23 cellular contexts compared by ENCODE assay signal in the genomic region with DNA sequence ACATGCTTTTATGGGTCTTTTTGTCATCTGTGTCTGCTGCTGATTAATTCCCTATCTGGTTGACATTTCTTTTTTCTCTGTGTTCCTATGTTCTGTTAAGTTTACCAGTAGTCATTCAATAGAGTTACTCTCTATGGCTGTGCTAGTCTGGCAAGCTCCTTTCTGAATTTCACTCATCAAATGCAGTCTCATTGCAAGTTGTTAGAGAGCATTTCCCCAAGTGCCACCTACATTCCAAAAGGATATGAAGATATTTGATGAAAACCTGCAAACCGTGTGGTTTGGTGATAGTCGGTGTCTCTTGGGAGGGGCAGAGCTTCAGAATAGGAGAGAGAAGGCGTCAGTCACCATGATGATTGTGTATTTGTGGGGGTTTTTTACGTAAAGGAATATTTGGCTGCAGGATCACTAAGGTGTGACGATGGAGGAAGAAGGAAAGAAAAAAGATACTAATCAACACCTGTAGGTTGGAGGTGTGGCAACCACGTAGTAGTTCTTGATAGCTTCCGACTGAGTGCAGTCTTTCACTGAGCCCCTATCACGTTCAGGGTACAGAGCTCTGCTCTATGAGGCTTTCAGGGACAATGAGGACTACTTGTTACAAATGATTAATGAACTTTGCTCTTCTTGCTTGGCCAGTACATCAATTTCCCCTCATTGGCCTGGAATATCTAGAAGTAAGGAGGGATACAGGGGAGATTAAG.
DNase-seq lines count a peak whose midpoint lies in the region; ATAC-seq, FAIRE-seq and TF ChIP-seq lines count a peak whose summit lies in the region.
"Had no signal": no experiment of that assay in that cellular context is flagged by ENCODE, and none has a peak within 500 bp of the region (broad histone marks: within the 10 kb centered on the region; RNA-seq: fewer than 3 reads in every experiment).

No MANE protein-coding gene starts in this region.

- no peak overlapping the region for H4K91ac ChIP-seq in H9 (ENCODE audit: insufficient read length, low read depth, low read length)

- H3K36me3 ChIP-seq in K562 (ENCODE audit: control insufficient read depth, insufficient read depth, low read length) (no peaks in the 10 kb centered on the region), parathyroid adenoma (ENCODE audit: control insufficient read depth, insufficient read depth, low read length) (no peaks in the 10 kb centered on the region), psoas muscle (ENCODE audit: insufficient read depth in 1 of 2, low read depth in 1 of 2) (no peaks in the 10 kb centered on the region)
- H3K36me3 ChIP-seq: BE2C, cardiac muscle cell, neutrophil, upper lobe of right lung, WERI-Rb-1 had no signal

- TF ChIP-seq CTCF in H9 (conservative IDR thresholded peaks at IDR 0.05) (no peak), K562 (IDR thresholded peaks at IDR 0.05 in 2 of 3, conservative IDR thresholded peaks at IDR 0.05 in 1 of 3; ENCODE audit: insufficient read depth in 2 of 3, low read depth in 1 of 3, low read length in 3 of 3) (no peak), parathyroid adenoma (IDR thresholded peaks at IDR 0.05) (no peak), psoas muscle (IDR thresholded peaks at IDR 0.05) (no peak)

- ATAC-seq in K562 (no peak), SK-N-SH treated with all-trans-retinoic acid at 6 μM for 48 hours (no peak), psoas muscle (no peak)
- ATAC-seq: left ventricle myocardium superior, Right ventricle myocardium inferior, upper lobe of right lung had no signal

- H2AK5ac ChIP-seq in H9 (ENCODE audit: insufficient read length, low read length), result no peak overlapping the region

- H2BK12ac ChIP-seq in H9 (ENCODE audit: insufficient read length, low read depth, low read length), result no peak overlapping the region

- no peak overlapping the region for H3K4me3 Mint-ChIP-seq in activated CD4-positive, alpha-beta T cell treated with anti-CD3 and anti-CD28 coated beads, Interleukin-2, amount 10 ng/mL, durations not matched to agents 24 days and 14 days
- no peak overlapping the region for H3K4me3 Mint-ChIP-seq in H9

- POLR2A ChIA-PET in K562 (lab: Yijun Ruan, JAX), result interaction anchor here (0.5 to 2.0 kb wide), 8 partner anchors 9 to 616 kb away, joined by 3 to 7 read pairs (median 3); no protein-coding TSS in a partner anchor

- peaks cover 4% of the 10 kb centered on the region for H3K9me3 Mint-ChIP-seq in activated CD4-positive, alpha-beta T cell treated with anti-CD3 and anti-CD28 coated beads, Interleukin-2, amount 10 ng/mL, durations not matched to agents 24 days and 14 days
- H3K9me3 Mint-ChIP-seq in H9, result peaks cover 2 to 8% of the 10 kb centered on the region in 2 experiments; a peak in 3 of 5 replicates
- H3K9me3 Mint-ChIP-seq: IgD-negative memory B cell had no signal

- intact Hi-C loops in activated CD4-positive, alpha-beta T cell treated with anti-CD3 and anti-CD28 coated beads, Interleukin-2, amount 10 ng/mL, durations not matched to agents 24 days and 14 days (cut with micrococcal nuclease), result loop anchor here (5.0 kb wide), 1 partner anchor 133 kb away; no protein-coding TSS in a partner anchor
- intact Hi-C loops in K562 (cut with micrococcal nuclease) (no loop called here), psoas muscle (cut with DNase I) (no loop called here)

- TF ChIP-seq RAD21 in K562 (CRISPR knock-in tag; conservative IDR thresholded peaks at IDR 0.05 in 1 of 2, IDR thresholded peaks at IDR 0.05 in 1 of 2), result no peak

- no peak overlapping the region for H3K4me3 ChIP-seq in K562
- no peak overlapping the region for H3K4me3 ChIP-seq in parathyroid adenoma (ENCODE audit: low read depth, low read length)
- H3K4me3 ChIP-seq in psoas muscle, result no peak overlapping the region
- H3K4me3 ChIP-seq: cardiac muscle cell, upper lobe of right lung had no signal

- H4K5ac ChIP-seq in H9 (ENCODE audit: insufficient read length, low read depth, low read length), result peak overlapping the region; percentile 65

- no TSS peak for BruUV-seq in K562 (replicated peaks; lab: Mats Ljungman, UMichigan)

- no peak overlapping the region for H3K18ac ChIP-seq in H9 (ENCODE audit: insufficient read length, low read depth, low read length)

- H3K23ac ChIP-seq in H9 (ENCODE audit: insufficient read length, low read depth, low read length), result no peak overlapping the region

- no peaks in the 10 kb centered on the region for H3K79me2 ChIP-seq in H9 (ENCODE audit: insufficient read depth, low read length)
- H3K79me2 ChIP-seq in K562 (ENCODE audit: control insufficient read depth, insufficient read depth, low read length), result no peaks in the 10 kb centered on the region
- H3K79me2 ChIP-seq in parathyroid adenoma, result no peaks in the 10 kb centered on the region

- no peak overlapping the region for H2BK120ac ChIP-seq in H9 (ENCODE audit: low read depth, low read length, poor library complexity, severe bottlenecking)

- H3K4me1 ChIP-seq in H9 (ENCODE audit: insufficient read depth, low read length) (no peaks in the 10 kb centered on the region), K562 (replicated peaks in 1 of 2; ENCODE audit: control insufficient read depth in 2 of 2, insufficient read depth in 2 of 2, low read length in 2 of 2) (peaks cover 0 to 46% of the 10 kb centered on the region in 2 experiments; a peak in 3 of 5 replicates), parathyroid adenoma (peaks cover 7% of the 10 kb centered on the region), psoas muscle (no peaks in the 10 kb centered on the region)
- H3K4me1 ChIP-seq: BE2C, upper lobe of right lung had no signal

- H3K27ac ChIP-seq in H9 (ENCODE audit: insufficient read length, low read depth, low read length) (no peak overlapping the region), K562 (ENCODE audit: extremely low read depth, low read depth, low read length) (peak overlapping the region; percentile 66; the same call in 2 of the 3 replicates), parathyroid adenoma (no peak overlapping the region), psoas muscle (no peak overlapping the region)
- H3K27ac ChIP-seq: cardiac muscle cell, neutrophil, upper lobe of right lung, WERI-Rb-1 had no signal

- H3K27ac Mint-ChIP-seq in activated CD4-positive, alpha-beta T cell treated with anti-CD3 and anti-CD28 coated beads, Interleukin-2, amount 10 ng/mL, durations not matched to agents 24 days and 14 days, result peak overlapping the region; percentile 54
- no peak overlapping the region for H3K27ac Mint-ChIP-seq in H9
- H3K27ac Mint-ChIP-seq: IgD-negative memory B cell had no signal

- WGBS in H9 (ENCODE audit: extremely low coverage, insufficient read length, low lambda C conversion rate), result no CpG with 5 or more reads among the region's 8 CpGs
- 42% methylated on average over 8 of the region's 8 CpGs for WGBS in K562 (ENCODE audit: insufficient coverage, low coverage, missing lambda C conversion rate)
- 90 to 93% (median 91%) methylated on average over 8 of the region's 8 CpGs for WGBS in psoas muscle, 3 donors

- no peak overlapping the region for H2AFZ ChIP-seq in H9 (ENCODE audit: low read length)
- H2AFZ ChIP-seq in K562 (ENCODE audit: low read depth, low read length), result peak overlapping the region; percentile 83
- H2AFZ ChIP-seq in parathyroid adenoma, result peak overlapping the region; percentile 51

- in situ Hi-C loops in K562 (cut with MboI), result no loop called here

- no peak for TF ChIP-seq POLR2A in K562 (conservative IDR thresholded peaks at IDR 0.05)

- H3K56ac ChIP-seq in H9 (ENCODE audit: insufficient read length, low read depth, low read length), result no peak overlapping the region

- H3K9me1 ChIP-seq in K562 (ENCODE audit: control insufficient read depth, insufficient read depth, low read length), result no peaks in the 10 kb centered on the region

- H3K4me2 ChIP-seq in H9 (ENCODE audit: insufficient read depth, insufficient read length, low read length) (no peak overlapping the region), K562 (ENCODE audit: insufficient read depth, low read length) (peak overlapping the region; percentile 55), parathyroid adenoma (ENCODE audit: low read length) (no peak overlapping the region)

- H3K9me3 ChIP-seq in H9 (ENCODE audit: control insufficient read depth, low read depth, low read length), result no peaks in the 10 kb centered on the region
- H3K9me3 ChIP-seq in K562 (replicated peaks; ENCODE audit: control insufficient read depth, insufficient read depth, low read depth, low read length), result no peaks in the 10 kb centered on the region
- H3K9me3 ChIP-seq in parathyroid adenoma (ENCODE audit: control insufficient read depth, low read length), result no peaks in the 10 kb centered on the region
- H3K9me3 ChIP-seq in psoas muscle, result no peaks in the 10 kb centered on the region
- H3K9me3 ChIP-seq: BE2C, neutrophil, upper lobe of right lung had no signal

- no peak for FAIRE-seq in K562 (lab: Jason Lieb, UNC)
- FAIRE-seq: A204.1, G401.6 had no signal

- H3K14ac ChIP-seq in H9 (ENCODE audit: insufficient read depth, low read length), result no peak overlapping the region

- H4K20me1 ChIP-seq in H9 (ENCODE audit: control insufficient read depth, insufficient read depth, insufficient read length), result no peaks in the 10 kb centered on the region
- no peaks in the 10 kb centered on the region for H4K20me1 ChIP-seq in K562 (replicated peaks; ENCODE audit: control insufficient read depth, insufficient read depth, low read length)

- no peak overlapping the region for H3T11ph ChIP-seq in H9 (ENCODE audit: low read length)

- H3K27me3 Mint-ChIP-seq in activated CD4-positive, alpha-beta T cell treated with anti-CD3 and anti-CD28 coated beads, Interleukin-2, amount 10 ng/mL, durations not matched to agents 24 days and 14 days, result no peaks in the 10 kb centered on the region
- no peaks in the 10 kb centered on the region; the same call in 1 of the 2 replicates for H3K27me3 Mint-ChIP-seq in H9 (ENCODE audit: low read depth)
- H3K27me3 Mint-ChIP-seq: IgD-negative memory B cell had no signal

- no peak overlapping the region for H3K4ac ChIP-seq in H9 (ENCODE audit: low read depth, low read length)

- H3K4me1 Mint-ChIP-seq in activated CD4-positive, alpha-beta T cell treated with anti-CD3 and anti-CD28 coated beads, Interleukin-2, amount 10 ng/mL, durations not matched to agents 24 days and 14 days, result peaks cover 68% of the 10 kb centered on the region
- H3K4me1 Mint-ChIP-seq in H9, result peaks cover 0 to 9% of the 10 kb centered on the region in 2 experiments; a peak in 3 of 4 replicates

- peaks cover 2% of the 10 kb centered on the region for H3K36me3 Mint-ChIP-seq in activated CD4-positive, alpha-beta T cell treated with anti-CD3 and anti-CD28 coated beads, Interleukin-2, amount 10 ng/mL, durations not matched to agents 24 days and 14 days (ENCODE audit: low read depth)
- H3K36me3 Mint-ChIP-seq in H9 (ENCODE audit: insufficient read depth in 1 of 3, low read depth in 3 of 3), result peaks cover 0 to 3% (median 0%) of the 10 kb centered on the region in 3 experiments; a peak in 1 of 7 replicates
- H3K36me3 Mint-ChIP-seq: IgD-negative memory B cell had no signal

- no peak for DNase-seq in activated CD4-positive, alpha-beta T cell treated with anti-CD3 and anti-CD28 coated beads, Interleukin-2, amount 10 ng/mL, durations not matched to agents 24 days and 14 days
- no peak for DNase-seq in activated CD4-positive, alpha-beta T cell treated with anti-CD3 and anti-CD28 coated beads for 1 hour
- DNase-seq in H9 (no peak), K562 (ENCODE audit: extremely low read depth in 1 of 4, low spot score in 3 of 4) (no peak), psoas muscle (no peak), COR-L47 (lab: John Stamatoyannopoulos, UW) (no peak)
- DNase-seq: amygdala; BE2C; left ventricle myocardium superior; NCI-H146; NCI-H2171; NCI-H69; stimulated activated CD4-positive, alpha-beta T cell treated with anti-CD3 and anti-CD28 coated beads, Interleukin-4, amount 100 ng/mL, for 1 hour; upper lobe of right lung; WERI-Rb-1 had no signal

- H3K23me2 ChIP-seq in H9 (ENCODE audit: insufficient read length, low read depth, low read length, poor library complexity, severe bottlenecking), result no peaks in the 10 kb centered on the region

- TF ChIP-seq EP300 in K562 (IDR thresholded peaks at IDR 0.05; ENCODE audit: low read length), result no peak

- CTCF ChIA-PET in K562 (lab: Yijun Ruan, JAX; ENCODE audit: low intra/inter-chr PET ratio), result no interaction called here

- no peaks in the 10 kb centered on the region for H3K79me1 ChIP-seq in H9 (ENCODE audit: insufficient read depth, low read depth, low read length, poor library complexity, severe bottlenecking)

- H3K27me3 ChIP-seq in H9 (ENCODE audit: insufficient read depth, low read length) (no peaks in the 10 kb centered on the region), K562 (ENCODE audit: control insufficient read depth in 2 of 2, insufficient read depth in 2 of 2, low read length in 2 of 2) (no peaks in the 10 kb centered on the region), parathyroid adenoma (ENCODE audit: control insufficient read depth, insufficient read depth, low read length) (no peaks in the 10 kb centered on the region), psoas muscle (ENCODE audit: insufficient read depth in 3 of 3, low read length in 2 of 3) (no peaks in the 10 kb centered on the region)
- H3K27me3 ChIP-seq: BE2C, cardiac muscle cell, neutrophil, upper lobe of right lung had no signal

- H2BK5ac ChIP-seq in H9 (ENCODE audit: insufficient read length, low read length), result no peak overlapping the region

- H2BK15ac ChIP-seq in H9 (ENCODE audit: low read depth, low read length), result no peak overlapping the region

- H2BK20ac ChIP-seq in H9 (ENCODE audit: low read depth, low read length, poor library complexity, severe bottlenecking), result no peak overlapping the region

- no peak overlapping the region for H4K8ac ChIP-seq in H9 (replicated peaks; ENCODE audit: insufficient read length, low read depth, low read length)

- no peak overlapping the region for H3K9ac ChIP-seq in H9 (ENCODE audit: extremely low read depth, insufficient read length, low read length)
- no peak overlapping the region for H3K9ac ChIP-seq in K562 (ENCODE audit: insufficient read depth in 1 of 2, low read depth in 2 of 2, low read length in 2 of 2)
- no peak overlapping the region for H3K9ac ChIP-seq in parathyroid adenoma
